In the genomic region with DNA sequence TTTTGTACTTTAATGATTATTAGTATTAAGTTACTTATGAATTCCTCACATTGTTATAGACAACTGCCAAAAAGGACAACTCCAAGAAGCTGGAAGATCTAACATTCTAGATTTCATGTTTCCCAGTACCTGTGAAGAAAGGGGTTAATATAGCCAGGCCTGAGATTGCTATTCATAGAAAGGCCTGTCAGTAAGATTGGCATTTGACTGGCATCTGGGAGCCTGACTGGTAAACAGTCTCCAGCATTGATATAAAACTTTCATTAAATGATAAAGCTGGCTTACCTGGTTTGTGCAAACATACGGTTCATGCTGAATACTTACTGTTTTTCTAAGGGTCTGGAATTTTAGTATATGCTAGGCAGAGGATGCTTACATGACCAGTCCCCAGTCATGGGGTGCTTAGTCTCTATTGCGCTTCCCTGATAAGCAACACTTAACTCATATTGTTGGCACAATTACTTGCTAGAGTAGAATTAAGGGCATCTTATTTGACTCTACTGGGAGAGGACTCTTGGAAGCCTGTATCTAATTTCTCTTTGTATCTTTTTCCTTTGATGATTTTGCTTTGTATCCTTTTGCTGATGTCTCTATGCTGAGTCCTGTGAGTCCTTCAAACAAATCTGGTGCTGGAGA, we compare ENCODE assay signal across 29 cellular contexts.
"Had no signal": no experiment of that assay in that cellular context is flagged by ENCODE, and none has a peak within 500 bp of the region (broad histone marks: within the 10 kb centered on the region; RNA-seq: fewer than 3 reads in every experiment).

No MANE protein-coding gene starts in this region.

- H3K9me3 ChIP-seq: ascending aorta had no signal

- H3K27me3 ChIP-seq: ascending aorta, cardiac muscle cell had no signal

- H3K36me3 ChIP-seq: ascending aorta, cardiac muscle cell had no signal

- ATAC-seq: activated CD4-positive, alpha-beta T cell treated with anti-CD3 and anti-CD28 coated beads for 36 hours; activated CD4-positive, CD25-positive, alpha-beta regulatory T cell treated with anti-CD3 and anti-CD28 coated beads, Interleukin-2, amount 50 U/mL, for 24 hours; activated CD8-positive, alpha-beta memory T cell treated with anti-CD3 and anti-CD28 coated beads, Interleukin-2, amount 10 ng/mL, durations not matched to agents 7 days and 5 days; activated CD8-positive, alpha-beta T cell treated with anti-CD3 and anti-CD28 coated beads, Interleukin-2, amount 10 ng/mL, durations not matched to agents 7 days and 5 days; activated naive CD8-positive, alpha-beta T cell treated with anti-CD3 and anti-CD28 coated beads, Interleukin-2, amount 50 U/mL, for 24 hours; WTC11 had no signal

- H3K27ac ChIP-seq: ascending aorta, cardiac muscle cell, VCaP had no signal

- H3K4me1 ChIP-seq: ascending aorta had no signal

- DNase-seq: activated CD4-positive, alpha-beta memory T cell treated with anti-CD3 and anti-CD28 coated beads, Interleukin-2, amount 10 ng/mL, durations not matched to agents 7 days and 5 days; activated CD4-positive, alpha-beta T cell treated with anti-CD3 and anti-CD28 coated beads for 1 hour; activated CD4-positive, alpha-beta T cell treated with anti-CD3 and anti-CD28 coated beads for 36 hours; activated CD4-positive, alpha-beta T cell treated with anti-CD3 and anti-CD28 coated beads for 48 hours; activated CD4-positive, alpha-beta T cell treated with anti-CD3 and anti-CD28 coated beads, Interleukin-2, amount 10 ng/mL, durations not matched to agents 7 days and 5 days; activated CD4-positive, alpha-beta T cell treated with anti-CD3 and anti-CD28 coated beads, Interleukin-2, amount 50 U/mL, for 48 hours; activated CD4-positive, CD25-positive, alpha-beta regulatory T cell; activated CD8-positive, alpha-beta memory T cell treated with anti-CD3 and anti-CD28 coated beads for 24 hours; activated CD8-positive, alpha-beta memory T cell treated with anti-CD3 and anti-CD28 coated beads, Interleukin-2, amount 10 ng/mL, durations not matched to agents 7 days and 5 days; activated CD8-positive, alpha-beta memory T cell treated with anti-CD3 and anti-CD28 coated beads, Interleukin-2, amount 50 U/mL, for 48 hours; activated CD8-positive, alpha-beta T cell treated with anti-CD3 and anti-CD28 coated beads, Interleukin-2, amount 10 ng/mL, durations not matched to agents 7 days and 5 days; activated effector memory CD4-positive, alpha-beta T cell treated with Interleukin-2 at 50 U/mL for 16 hours; activated gamma-delta T cell; activated naive CD4-positive, alpha-beta T cell treated with anti-CD3 and anti-CD28 coated beads, Interleukin-2, amount 10 ng/mL, durations not matched to agents 7 days and 5 days; activated naive CD4-positive, alpha-beta T cell treated with Interleukin-2 at 50 U/mL for 16 hours; activated naive CD8-positive, alpha-beta T cell treated with anti-CD3 and anti-CD28 coated beads, Interleukin-2, amount 10 ng/mL, durations not matched to agents 7 days and 5 days; activated naive CD8-positive, alpha-beta T cell treated with anti-CD3 and anti-CD28 coated beads, Interleukin-2, amount 50 U/mL, for 24 hours; activated T-cell treated with anti-CD3 and anti-CD28 coated beads, Interleukin-2, amount 50 U/mL, for 24 hours; activated T-cell treated with anti-CD3 and anti-CD28 coated beads, Interleukin-2, amount 50 U/mL, for 48 hours; amygdala; anterior cingulate cortex; central memory CD4-positive, alpha-beta T cell; T-helper 1 cell; T-helper 9 cell had no signal

- H3K4me3 ChIP-seq: ascending aorta, cardiac muscle cell had no signal
